Comparison of ENCODE assay signal across 25 cellular contexts in genomic region chr10:130038611-130039109, GRCh38.
"Had no signal": no experiment of that assay in that cellular context is flagged by ENCODE, and none has a peak within 500 bp of the region (broad histone marks: within the 10 kb centered on the region; RNA-seq: fewer than 3 reads in every experiment).

No MANE protein-coding gene starts in this region.

- H3K4me3 ChIP-seq: colonic mucosa, lung, neural progenitor cell, psoas muscle, thoracic aorta, tibial nerve, upper lobe of left lung, uterus had no signal

- H3K36me3 ChIP-seq: colonic mucosa, neural progenitor cell, thoracic aorta, tibial nerve, upper lobe of left lung, uterus had no signal

- H3K27ac ChIP-seq: colonic mucosa, neural progenitor cell, psoas muscle, thoracic aorta, tibial nerve, upper lobe of left lung, uterus had no signal

- H3K27ac Mint-ChIP-seq: memory B cell; mesothelial cell of epicardium; naive thymus-derived CD4-positive, alpha-beta T cell; nephron; neural progenitor cell; stimulated activated naive B cell treated with anti-CD40 and anti-IgM and Interleukin-4, amounts not matched to agents 10 μg/mL and 1 μg/mL and 100 μg/mL, for 72 hours; stimulated activated naive CD8-positive, alpha-beta T cell treated with anti-CD3 and anti-CD28 coated beads, Interleukin-15, Interleukin-2, amounts not matched to agents 100 ng/mL and 50 ng/mL, for 24 hours had no signal

- H3K9me3 Mint-ChIP-seq: memory B cell; mesothelial cell of epicardium; stimulated activated naive B cell treated with anti-CD40 and anti-IgM and Interleukin-4, amounts not matched to agents 10 μg/mL and 1 μg/mL and 100 μg/mL, for 72 hours; stimulated activated naive CD8-positive, alpha-beta T cell treated with anti-CD3 and anti-CD28 coated beads, Interleukin-15, Interleukin-2, amounts not matched to agents 100 ng/mL and 50 ng/mL, for 24 hours had no signal

- H3K4me2 ChIP-seq: neural progenitor cell had no signal

- H3K4me1 ChIP-seq: colonic mucosa, neural progenitor cell, psoas muscle, tibial nerve, upper lobe of left lung, uterus had no signal

- DNase-seq: colonic mucosa; dermis blood vessel endothelial cell; effector memory CD4-positive, alpha-beta T cell; kidney; nucleus accumbens; psoas muscle; right cardiac atrium; small intestine; stimulated activated CD4-positive, alpha-beta T cell treated with anti-CD3 and anti-CD28 coated beads, Interleukin-15, amount 100 ng/mL, for 24 hours; stimulated activated CD4-positive, alpha-beta T cell treated with anti-CD3 and anti-CD28 coated beads, Interleukin-2, amount 100 ng/mL, for 48 hours; stimulated activated naive B cell treated with anti-CD40 and anti-IgM and Interleukin-4, amounts not matched to agents 10 μg/mL and 1 μg/mL and 100 μg/mL, for 72 hours had no signal

- H3K36me3 Mint-ChIP-seq: memory B cell; mesothelial cell of epicardium; naive thymus-derived CD4-positive, alpha-beta T cell; neural progenitor cell; stimulated activated naive B cell treated with anti-CD40 and anti-IgM and Interleukin-4, amounts not matched to agents 10 μg/mL and 1 μg/mL and 100 μg/mL, for 72 hours had no signal

- H3K4me3 Mint-ChIP-seq: memory B cell; mesothelial cell of epicardium; naive thymus-derived CD4-positive, alpha-beta T cell; nephron; neural progenitor cell; stimulated activated naive B cell treated with anti-CD40 and anti-IgM and Interleukin-4, amounts not matched to agents 10 μg/mL and 1 μg/mL and 100 μg/mL, for 72 hours; stimulated activated naive CD8-positive, alpha-beta T cell treated with anti-CD3 and anti-CD28 coated beads, Interleukin-15, Interleukin-2, amounts not matched to agents 100 ng/mL and 50 ng/mL, for 24 hours had no signal

- H3K9ac ChIP-seq: neural progenitor cell had no signal

- H3K9me3 ChIP-seq: colonic mucosa, psoas muscle, thoracic aorta, tibial nerve, upper lobe of left lung, uterus had no signal

- H3K4me1 Mint-ChIP-seq: memory B cell; mesothelial cell of epicardium; naive thymus-derived CD4-positive, alpha-beta T cell; nephron; neural progenitor cell; stimulated activated naive B cell treated with anti-CD40 and anti-IgM and Interleukin-4, amounts not matched to agents 10 μg/mL and 1 μg/mL and 100 μg/mL, for 72 hours had no signal

- FAIRE-seq: endometrium, frontal cortex, kidney, small intestine had no signal

- ATAC-seq: left lobe of liver; naive thymus-derived CD4-positive, alpha-beta T cell; psoas muscle; right cardiac atrium; stimulated activated naive B cell treated with anti-CD40 and anti-IgM and Interleukin-4, amounts not matched to agents 10 μg/mL and 1 μg/mL and 100 μg/mL, for 72 hours had no signal

- H3K27me3 ChIP-seq: colonic mucosa, neural progenitor cell, tibial nerve, upper lobe of left lung, uterus had no signal

- H2AFZ ChIP-seq: neural progenitor cell had no signal
